Comparison of ENCODE assay signal across 9 cellular contexts in the genomic region with DNA sequence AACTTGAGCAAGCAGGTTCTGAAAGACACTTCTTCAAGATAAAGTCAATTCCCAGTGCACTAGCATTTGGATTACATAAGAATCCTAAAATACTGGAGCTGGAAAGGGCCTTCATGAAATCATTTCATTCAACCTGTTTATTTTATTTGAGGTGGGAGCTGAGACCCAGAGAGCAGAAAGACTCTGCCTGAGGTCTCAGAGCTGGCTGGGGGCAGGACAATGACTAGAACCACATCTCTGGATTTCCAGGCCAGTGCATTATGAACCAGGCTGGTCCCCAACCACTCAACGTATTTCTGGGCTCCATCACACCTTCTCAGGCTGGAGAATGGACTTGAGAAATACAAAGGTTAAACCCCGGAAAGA. TPM values are rescaled to one million over a fixed set of nuclear protein-coding genes. Genes with fewer than 3 reads are reported as not detected.
DNase-seq lines count a peak whose midpoint lies in the region; ATAC-seq and TF ChIP-seq lines count a peak whose summit lies in the region.
"Had no signal": no experiment of that assay in that cellular context is flagged by ENCODE, and none has a peak within 500 bp of the region (broad histone marks: within the 10 kb centered on the region; RNA-seq: fewer than 3 reads in every experiment).

No MANE protein-coding gene starts in this region.

- no peaks in the 10 kb centered on the region for H3K9me3 ChIP-seq in right atrium auricular region

- H3K27ac Mint-ChIP-seq in memory B cell: peak overlapping the region; percentile 93

- intact Hi-C loops in left ventricle myocardium superior (cut with micrococcal nuclease): no loop called here

- no peaks in the 10 kb centered on the region for H3K27me3 ChIP-seq in right atrium auricular region

- peaks cover 28% of the 10 kb centered on the region for H3K36me3 Mint-ChIP-seq in memory B cell
- H3K36me3 Mint-ChIP-seq: brain had no signal

- peaks cover 5% of the 10 kb centered on the region for H3K9me3 Mint-ChIP-seq in memory B cell

- TF ChIP-seq CTCF in right atrium auricular region (IDR thresholded peaks at IDR 0.05) (no peak), VCaP (conservative IDR thresholded peaks at IDR 0.05) (no peak)

- H3K27me3 Mint-ChIP-seq in memory B cell: no peaks in the 10 kb centered on the region
- H3K27me3 Mint-ChIP-seq: brain had no signal

- peaks cover 62% of the 10 kb centered on the region for H3K4me1 Mint-ChIP-seq in memory B cell

- H3K27ac ChIP-seq in right atrium auricular region: peak overlapping the region; percentile 97 to 100
- peak overlapping the region; percentile 81 for H3K27ac ChIP-seq in VCaP

- H3K4me1 ChIP-seq in right atrium auricular region: peaks cover 0 to 90% of the 10 kb centered on the region in 2 donors

- DNase-seq in right atrium auricular region (ENCODE audit: low spot score) (no peak), left ventricle myocardium superior (no peak), memory B cell (ENCODE audit: low spot score in 2 of 2) (no peak), COLO668 (lab: John Stamatoyannopoulos, UW; ENCODE audit: unreplicated experiment) (no peak), HuH-7.5 (ENCODE audit: low spot score) (no peak), NCI-H2196 (lab: John Stamatoyannopoulos, UW; ENCODE audit: unreplicated experiment) (no peak), NCI-H2227 (lab: John Stamatoyannopoulos, UW; ENCODE audit: unreplicated experiment) (no peak)

- ATAC-seq in left ventricle myocardium superior (no peak), memory B cell (ENCODE audit: low read depth) (no peak)

- peak overlapping the region; percentile 42 for H3K4me3 Mint-ChIP-seq in memory B cell

- peak overlapping the region in 1 of 2 donors; percentile 14 for H3K4me3 ChIP-seq in right atrium auricular region

- peaks cover 9% of the 10 kb centered on the region for H3K36me3 ChIP-seq in right atrium auricular region

RNA-seq across cellular contexts. Expression of a gene that starts 8.4 kb away (rescaled TPM):
- 100 to 1,000 TPM; 224 to 266 TPM for total RNA-seq in right atrium auricular region
- 405 TPM for total RNA-seq in left ventricle myocardium superior
